In genomic region chr1:170534626-170535147, GRCh38 we compare ENCODE assay signal across 16 cellular contexts. TPM values are rescaled to one million over a fixed set of nuclear protein-coding genes. Genes with fewer than 3 reads are reported as not detected.
DNase-seq lines count a peak whose midpoint lies in the region; ATAC-seq, FAIRE-seq and TF ChIP-seq lines count a peak whose summit lies in the region.
"Had no signal": no experiment of that assay in that cellular context is flagged by ENCODE, and none has a peak within 500 bp of the region (broad histone marks: within the 10 kb centered on the region; RNA-seq: fewer than 3 reads in every experiment).

No MANE protein-coding gene starts in this region.

- no peaks in the 10 kb centered on the region for H3K9me3 Mint-ChIP-seq in activated naive CD4-positive, alpha-beta T cell treated with anti-CD3 and anti-CD28 coated beads, Interleukin-2, amount 50 U/mL, for 24 hours
- no peaks in the 10 kb centered on the region for H3K9me3 Mint-ChIP-seq in immature natural killer cell
- no peaks in the 10 kb centered on the region for H3K9me3 Mint-ChIP-seq in activated naive CD8-positive, alpha-beta T cell treated with anti-CD3 and anti-CD28 coated beads, Interleukin-2, amount 50 U/mL, for 24 hours
- H3K9me3 Mint-ChIP-seq: CD4-positive, alpha-beta memory T cell; H9; IgD-negative memory B cell had no signal

- H3K27me3 ChIP-seq in fibroblast of lung (ENCODE audit: control insufficient read depth, insufficient read depth, low read length) = no peaks in the 10 kb centered on the region
- H3K27me3 ChIP-seq: BE2C had no signal

- ATAC-seq in T-helper 17 cell = no peak
- no peak for ATAC-seq in activated naive CD8-positive, alpha-beta T cell treated with anti-CD3 and anti-CD28 coated beads, Interleukin-2, amount 50 U/mL, for 24 hours

- H3K36me3 ChIP-seq in fibroblast of lung (ENCODE audit: control insufficient read depth, insufficient read depth, low read length) = no peaks in the 10 kb centered on the region
- H3K36me3 ChIP-seq: BE2C had no signal

- peaks cover 10% of the 10 kb centered on the region for H3K4me1 ChIP-seq in fibroblast of lung (ENCODE audit: control insufficient read depth, extremely low read depth, insufficient read depth, low read length)
- H3K4me1 ChIP-seq: BE2C had no signal

- peaks cover 11% of the 10 kb centered on the region for H3K36me3 Mint-ChIP-seq in activated naive CD4-positive, alpha-beta T cell treated with anti-CD3 and anti-CD28 coated beads, Interleukin-2, amount 50 U/mL, for 24 hours
- H3K36me3 Mint-ChIP-seq in T-helper 17 cell (ENCODE audit: low read depth) (no peaks in the 10 kb centered on the region), immature natural killer cell (peaks cover 9 to 13% (median 12%) of the 10 kb centered on the region in 3 donors)
- H3K36me3 Mint-ChIP-seq in activated naive CD8-positive, alpha-beta T cell treated with anti-CD3 and anti-CD28 coated beads, Interleukin-2, amount 50 U/mL, for 24 hours (ENCODE audit: low read depth) = peaks cover 12% of the 10 kb centered on the region

- no peaks in the 10 kb centered on the region for H4K20me1 ChIP-seq in fibroblast of lung (ENCODE audit: control insufficient read depth, extremely low read depth, insufficient read depth, low read length)

- H3K4me2 ChIP-seq in fibroblast of lung (ENCODE audit: extremely low read depth, insufficient read depth, low read length) = peak overlapping the region; percentile 13

- H3K9ac ChIP-seq in fibroblast of lung (ENCODE audit: insufficient read depth, low read length) = no peak overlapping the region

- H3K4me1 Mint-ChIP-seq in activated naive CD4-positive, alpha-beta T cell treated with anti-CD3 and anti-CD28 coated beads, Interleukin-2, amount 50 U/mL, for 24 hours = peaks cover 37% of the 10 kb centered on the region
- H3K4me1 Mint-ChIP-seq in T-helper 17 cell (peaks cover 13% of the 10 kb centered on the region), immature natural killer cell (peaks cover 4 to 7% of the 10 kb centered on the region in 2 donors)
- H3K4me1 Mint-ChIP-seq in activated naive CD8-positive, alpha-beta T cell treated with anti-CD3 and anti-CD28 coated beads, Interleukin-2, amount 50 U/mL, for 24 hours = peaks cover 31% of the 10 kb centered on the region

- H2AFZ ChIP-seq in fibroblast of lung (ENCODE audit: low read length) = no peak overlapping the region

- H3K27me3 Mint-ChIP-seq in activated naive CD4-positive, alpha-beta T cell treated with anti-CD3 and anti-CD28 coated beads, Interleukin-2, amount 50 U/mL, for 24 hours = no peaks in the 10 kb centered on the region
- no peaks in the 10 kb centered on the region for H3K27me3 Mint-ChIP-seq in T-helper 17 cell
- H3K27me3 Mint-ChIP-seq in immature natural killer cell (ENCODE audit: low read depth in 3 of 3) = no peaks in the 10 kb centered on the region
- H3K27me3 Mint-ChIP-seq in activated naive CD8-positive, alpha-beta T cell treated with anti-CD3 and anti-CD28 coated beads, Interleukin-2, amount 50 U/mL, for 24 hours = peaks cover 2% of the 10 kb centered on the region
- H3K27me3 Mint-ChIP-seq: CD4-positive, alpha-beta memory T cell had no signal

- peak overlapping the region; percentile 2 for H3K27ac Mint-ChIP-seq in activated naive CD4-positive, alpha-beta T cell treated with anti-CD3 and anti-CD28 coated beads, Interleukin-2, amount 50 U/mL, for 24 hours
- H3K27ac Mint-ChIP-seq in T-helper 17 cell (peak overlapping the region; percentile 62), immature natural killer cell (no peak overlapping the region)
- H3K27ac Mint-ChIP-seq in activated naive CD8-positive, alpha-beta T cell treated with anti-CD3 and anti-CD28 coated beads, Interleukin-2, amount 50 U/mL, for 24 hours = no peak overlapping the region
- H3K27ac Mint-ChIP-seq: H9, IgD-negative memory B cell had no signal

- DNase-seq in activated naive CD4-positive, alpha-beta T cell treated with anti-CD3 and anti-CD28 coated beads, Interleukin-2, amount 50 U/mL, for 16 hours = no peak
- no peak for DNase-seq in D721Med (ENCODE audit: insufficient read length, low spot score)
- DNase-seq in T-helper 17 cell = no peak
- no peak for DNase-seq in fibroblast of lung (ENCODE audit: low read depth in 2 of 2)
- no peak for DNase-seq in AG08395 (ENCODE audit: low spot score)
- no peak for DNase-seq in immature natural killer cell
- DNase-seq in activated naive CD8-positive, alpha-beta T cell treated with anti-CD3 and anti-CD28 coated beads, Interleukin-2, amount 50 U/mL, for 24 hours = no peak
- DNase-seq: 8988T; BE2C; CD4-positive, alpha-beta memory T cell; COR-L47; GOT3; H9 had no signal

- no peak overlapping the region for H3K4me3 Mint-ChIP-seq in activated naive CD4-positive, alpha-beta T cell treated with anti-CD3 and anti-CD28 coated beads, Interleukin-2, amount 50 U/mL, for 24 hours
- H3K4me3 Mint-ChIP-seq in T-helper 17 cell = no peak overlapping the region
- H3K4me3 Mint-ChIP-seq in immature natural killer cell = no peak overlapping the region
- H3K4me3 Mint-ChIP-seq in activated naive CD8-positive, alpha-beta T cell treated with anti-CD3 and anti-CD28 coated beads, Interleukin-2, amount 50 U/mL, for 24 hours = no peak overlapping the region
- H3K4me3 Mint-ChIP-seq: CD4-positive, alpha-beta memory T cell; H9 had no signal

- no peak for TF ChIP-seq CTCF in D721Med (IDR thresholded peaks at IDR 0.05; ENCODE audit: insufficient read depth, missing control alignments)
- TF ChIP-seq CTCF in fibroblast of lung (conservative IDR thresholded peaks at IDR 0.05 in 1 of 2, IDR thresholded peaks at IDR 0.05 in 1 of 2; ENCODE audit: low read depth in 1 of 2, low read length in 2 of 2) = no peak

- no peaks in the 10 kb centered on the region for H3K9me3 ChIP-seq in T-helper 17 cell (ENCODE audit: control insufficient read depth, low read length, poor library complexity, severe bottlenecking)
- H3K9me3 ChIP-seq in fibroblast of lung (ENCODE audit: control insufficient read depth, insufficient read depth, low read depth, low read length) = no peaks in the 10 kb centered on the region
- H3K9me3 ChIP-seq: BE2C had no signal

- H3K4me3 ChIP-seq in fibroblast of lung (replicated peaks in 1 of 4; ENCODE audit: control extremely low read depth in 1 of 4, insufficient read depth in 1 of 4, low read depth in 3 of 4, low read length in 4 of 4) = no peak overlapping the region

- H3K79me2 ChIP-seq in fibroblast of lung (ENCODE audit: control insufficient read depth, insufficient read depth, low read length) = peaks cover 53% of the 10 kb centered on the region

- peak; percentile 71 for FAIRE-seq in D721Med (lab: Jason Lieb, UNC)

- no peak overlapping the region for H3K27ac ChIP-seq in fibroblast of lung (ENCODE audit: insufficient read depth, low read length)
- H3K27ac ChIP-seq: C4-2B had no signal

RNA-seq across cellular contexts. Expression of gene GORAB, which starts 2.7 kb away (rescaled TPM):
- total RNA-seq in T-helper 17 cell (10 to 100 TPM; 20.0 to 20.7 TPM), fibroblast of lung (17.7 and 27.6 TPM in 2 replicates)
- polyA plus RNA-seq in fibroblast of lung (13.8 and 17.7 TPM in 2 replicates), immature natural killer cell (1 to 10 TPM; 1.3 to 3.6 (median 2.6) TPM)
- 8.8 and 9.6 TPM in 2 replicates for polyA plus RNA-seq in fibroblast of lung (2012)
- polyA minus RNA-seq in fibroblast of lung (ENCODE audit: low replicate concordance) = 0.75 TPM in 1 of 2 replicates, not detected in the other

Comparison
In these comparisons a context has a peak if more than half of its experiments do, and no peak if none do; other contexts are left out.
1. H3K27ac Mint-ChIP-seq: peak in activated naive CD4-positive, alpha-beta T cell treated with anti-CD3 and anti-CD28 coated beads, Interleukin-2, amount 50 U/mL, for 24 hours (single experiment) and T-helper 17 cell (single experiment); none in immature natural killer cell (0 of 6) and activated naive CD8-positive, alpha-beta T cell treated with anti-CD3 and anti-CD28 coated beads, Interleukin-2, amount 50 U/mL, for 24 hours (single experiment).